Comparison of ENCODE assay signal across 9 cellular contexts in genomic region chr5:178730940-178731265, GRCh38. TPM values are rescaled to one million over a fixed set of nuclear protein-coding genes. Genes with fewer than 3 reads are reported as not detected.
DNase-seq lines count a peak whose midpoint lies in the region; ATAC-seq and TF ChIP-seq lines count a peak whose summit lies in the region.
"Had no signal": no experiment of that assay in that cellular context is flagged by ENCODE, and none has a peak within 500 bp of the region (broad histone marks: within the 10 kb centered on the region; RNA-seq: fewer than 3 reads in every experiment).

No MANE protein-coding gene starts in this region.

- H3K9me3 Mint-ChIP-seq in activated naive CD4-positive, alpha-beta T cell treated with anti-CD3 and anti-CD28 coated beads, Interleukin-2, amount 10 ng/mL, durations not matched to agents 7 days and 5 days: peaks cover 15% of the 10 kb centered on the region

- H3K4me3 ChIP-seq in liver (ENCODE audit: low read depth in 1 of 3, low read length in 3 of 3) (peak overlapping the region in 2 of 3 donors; percentile 82 to 84), thyroid gland (replicated peaks in 1 of 3) (peak overlapping the region in 2 of 3 donors; percentile 79 to 91), HAP-1 (no peak overlapping the region), left lung (peak overlapping the region in 1 of 2 donors; percentile 73)

- no peak overlapping the region for H3K27ac ChIP-seq in liver (ENCODE audit: low read depth in 1 of 2, low read length in 2 of 2)
- no peak overlapping the region for H3K27ac ChIP-seq in thyroid gland
- peak overlapping the region in 1 of 2 donors; percentile 93 for H3K27ac ChIP-seq in left lung

- DNase-seq in activated naive CD4-positive, alpha-beta T cell treated with Interleukin-2 at 50 U/mL for 16 hours: peak; percentile 2
- DNase-seq in activated naive CD4-positive, alpha-beta T cell (lab: John Stamatoyannopoulos, UW): no peak
- DNase-seq in activated naive CD4-positive, alpha-beta T cell treated with anti-CD3 and anti-CD28 coated beads, Interleukin-2, amount 10 ng/mL, durations not matched to agents 7 days and 5 days: peak; percentile 26
- no peak for DNase-seq in thyroid gland
- DNase-seq in HAP-1 (ENCODE audit: low spot score in 2 of 2): no peak
- no peak for DNase-seq in left lung

- H3K36me3 ChIP-seq in liver (ENCODE audit: control insufficient read depth in 4 of 4, insufficient read depth in 3 of 4, low read depth in 1 of 4, low read length in 3 of 4) (peaks cover 0 to 21% (median 9%) of the 10 kb centered on the region in 4 donors), thyroid gland (peaks cover 7 to 13% of the 10 kb centered on the region in 2 donors), HAP-1 (replicated peaks) (no peaks in the 10 kb centered on the region), left lung (peaks cover 0 to 24% of the 10 kb centered on the region in 2 donors)

- no peak overlapping the region for H3K9ac ChIP-seq in liver (ENCODE audit: low read depth in 1 of 2, low read length in 2 of 2)

- no peak for TF ChIP-seq POLR2A in thyroid gland (IDR thresholded peaks at IDR 0.05)

- ATAC-seq in GM18498 (IDR thresholded peaks at IDR 0.05; ENCODE audit: unreplicated experiment): no peak
- no peak for ATAC-seq in left lung

- H3K27me3 ChIP-seq in liver (ENCODE audit: control insufficient read depth in 4 of 4, insufficient read depth in 4 of 4, low read length in 3 of 4) (no peaks in the 10 kb centered on the region), thyroid gland (no peaks in the 10 kb centered on the region), HAP-1 (ENCODE audit: low read depth) (no peaks in the 10 kb centered on the region), left lung (no peaks in the 10 kb centered on the region)
- H3K27me3 ChIP-seq: cardiac muscle cell had no signal

- intact Hi-C loops in thyroid gland (cut with DNase I): loop anchor here (5.0 to 10.0 kb wide), 2 partner anchors 126 to 324 kb away; partner anchors contain the start of gene ZNF354B
- intact Hi-C loops in left lung (cut with DNase I): loop anchor here in 1 of 2 donors (10.0 kb wide), 1 partner anchor 124 kb away; the partner anchor contains the start of gene ZNF354B

- peak overlapping the region; percentile 84 for H3K27ac Mint-ChIP-seq in activated naive CD4-positive, alpha-beta T cell treated with anti-CD3 and anti-CD28 coated beads, Interleukin-2, amount 10 ng/mL, durations not matched to agents 7 days and 5 days

- WGBS in liver: 35% methylated on average over 10 of the region's 10 CpGs
- WGBS in thyroid gland, 2 donors: 30 to 35% methylated on average over 10 of the region's 10 CpGs

- peaks cover 5% of the 10 kb centered on the region for H3K4me1 Mint-ChIP-seq in activated naive CD4-positive, alpha-beta T cell treated with anti-CD3 and anti-CD28 coated beads, Interleukin-2, amount 10 ng/mL, durations not matched to agents 7 days and 5 days

- peaks cover 20% of the 10 kb centered on the region for H3K36me3 Mint-ChIP-seq in activated naive CD4-positive, alpha-beta T cell treated with anti-CD3 and anti-CD28 coated beads, Interleukin-2, amount 10 ng/mL, durations not matched to agents 7 days and 5 days

- H3K27me3 Mint-ChIP-seq in activated naive CD4-positive, alpha-beta T cell treated with anti-CD3 and anti-CD28 coated beads, Interleukin-2, amount 10 ng/mL, durations not matched to agents 7 days and 5 days: no peaks in the 10 kb centered on the region

- no peak for TF ChIP-seq CTCF in liver (IDR thresholded peaks at IDR 0.05; ENCODE audit: low read depth, low read length, missing input control)
- TF ChIP-seq CTCF in thyroid gland (IDR thresholded peaks at IDR 0.05): no peak
- TF ChIP-seq CTCF in left lung (IDR thresholded peaks at IDR 0.05): peak in 1 of 2 donors; percentile 29

- H3K4me1 ChIP-seq in liver (ENCODE audit: control insufficient read depth in 4 of 4, insufficient read depth in 4 of 4, low read length in 3 of 4): peaks cover 0 to 12% (median 3%) of the 10 kb centered on the region in 4 donors
- no peaks in the 10 kb centered on the region for H3K4me1 ChIP-seq in thyroid gland
- no peaks in the 10 kb centered on the region for H3K4me1 ChIP-seq in HAP-1
- H3K4me1 ChIP-seq in left lung: peaks cover 0 to 14% of the 10 kb centered on the region in 2 donors

- CTCF ChIA-PET in activated naive CD4-positive, alpha-beta T cell treated with anti-CD3 and anti-CD28 coated beads, Interleukin-2, amount 10 ng/mL, durations not matched to agents 7 days and 5 days (lab: Charles Lee): interaction anchor here (0.9 to 1.1 kb wide), 3 partner anchors 107 to 330 kb away, joined by 3 to 5 read pairs (median 4); partner anchors contain the start of genes ZNF354B and ZNF354C

- in situ Hi-C loops in HAP-1 (cut with MboI; ENCODE audit: low sequenced_read_pairs): no loop called here

- no peak for TF ChIP-seq RAD21 in liver (IDR thresholded peaks at IDR 0.05)

- H3K9me3 ChIP-seq in liver (ENCODE audit: control insufficient read depth in 4 of 4, low read length in 3 of 4): peaks cover 5 to 13% (median 8%) of the 10 kb centered on the region in 4 donors
- no peaks in the 10 kb centered on the region for H3K9me3 ChIP-seq in thyroid gland
- no peaks in the 10 kb centered on the region for H3K9me3 ChIP-seq in HAP-1
- peaks cover 0 to 16% of the 10 kb centered on the region in 2 donors for H3K9me3 ChIP-seq in left lung

- peak overlapping the region; percentile 70 for H3K4me3 Mint-ChIP-seq in activated naive CD4-positive, alpha-beta T cell treated with anti-CD3 and anti-CD28 coated beads, Interleukin-2, amount 10 ng/mL, durations not matched to agents 7 days and 5 days

TF ChIP-seq in liver, 16 proteins besides CTCF, POLR2A, EP300 and RAD21:
- TF ChIP-seq, protein P1, sequence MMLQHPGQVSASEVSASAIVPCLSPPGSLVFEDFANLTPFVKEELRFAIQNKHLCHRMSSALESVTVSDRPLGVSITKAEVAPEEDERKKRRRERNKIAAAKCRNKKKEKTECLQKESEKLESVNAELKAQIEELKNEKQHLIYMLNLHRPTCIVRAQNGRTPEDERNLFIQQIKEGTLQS (IDR thresholded peaks at IDR 0.05): no peak
- TF ChIP-seq REST (IDR thresholded peaks at IDR 0.05): no peak
- TF ChIP-seq EGR1 (IDR thresholded peaks at IDR 0.05; ENCODE audit: low read depth in 2 of 2): no peak
- TF ChIP-seq SP1 (IDR thresholded peaks at IDR 0.05): no peak
- no peak for TF ChIP-seq RXRA (IDR thresholded peaks at IDR 0.05)
- TF ChIP-seq HNF4G (IDR thresholded peaks at IDR 0.05): no peak
- TF ChIP-seq, protein P2, sequence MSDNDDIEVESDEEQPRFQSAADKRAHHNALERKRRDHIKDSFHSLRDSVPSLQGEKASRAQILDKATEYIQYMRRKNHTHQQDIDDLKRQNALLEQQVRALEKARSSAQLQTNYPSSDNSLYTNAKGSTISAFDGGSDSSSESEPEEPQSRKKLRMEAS (IDR thresholded peaks at IDR 0.05): no peak
- TF ChIP-seq ZBTB33 (IDR thresholded peaks at IDR 0.05): no peak
- TF ChIP-seq JUND (IDR thresholded peaks at IDR 0.05): no peak
- no peak for TF ChIP-seq FOXA1 (IDR thresholded peaks at IDR 0.05)
- TF ChIP-seq TAF1 (conservative IDR thresholded peaks at IDR 0.05): no peak
- TF ChIP-seq FOXA2 (IDR thresholded peaks at IDR 0.05): no peak
- TF ChIP-seq HNF4A (conservative IDR thresholded peaks at IDR 0.05): no peak
- TF ChIP-seq NR2F2 (IDR thresholded peaks at IDR 0.05): no peak
- no peak for TF ChIP-seq GABPA (IDR thresholded peaks at IDR 0.05 in 1 of 2, conservative IDR thresholded peaks at IDR 0.05 in 1 of 2)
- no peak for TF ChIP-seq YY1 (IDR thresholded peaks at IDR 0.05)

RNA-seq across cellular contexts. Expression of gene ZNF354A, which starts 0.4 kb away (rescaled TPM):
- total RNA-seq in liver: 1 to 10 TPM; 2.8 to 4.0 TPM
- 1 to 10 TPM; 1.7 to 1.9 TPM for polyA plus RNA-seq in liver
- 10 to 100 TPM; 17.7 to 29.6 (median 20.4) TPM for total RNA-seq in thyroid gland
- total RNA-seq in left lung: 10 to 100 TPM in 1 of 2 donors, 1 to 10 TPM in 1; 9.1 to 12.5 TPM

Comparison
In these comparisons a context has a peak if more than half of its experiments do, and no peak if none do; other contexts are left out.
1. DNase-seq: peak in activated naive CD4-positive, alpha-beta T cell treated with Interleukin-2 at 50 U/mL for 16 hours (single experiment) and activated naive CD4-positive, alpha-beta T cell treated with anti-CD3 and anti-CD28 coated beads, Interleukin-2, amount 10 ng/mL, durations not matched to agents 7 days and 5 days (single experiment); none in activated naive CD4-positive, alpha-beta T cell (0 of 4), thyroid gland (0 of 2), HAP-1 (0 of 2) and left lung (0 of 2).